1 cellular context compared by ENCODE assay signal in the genomic region with DNA sequence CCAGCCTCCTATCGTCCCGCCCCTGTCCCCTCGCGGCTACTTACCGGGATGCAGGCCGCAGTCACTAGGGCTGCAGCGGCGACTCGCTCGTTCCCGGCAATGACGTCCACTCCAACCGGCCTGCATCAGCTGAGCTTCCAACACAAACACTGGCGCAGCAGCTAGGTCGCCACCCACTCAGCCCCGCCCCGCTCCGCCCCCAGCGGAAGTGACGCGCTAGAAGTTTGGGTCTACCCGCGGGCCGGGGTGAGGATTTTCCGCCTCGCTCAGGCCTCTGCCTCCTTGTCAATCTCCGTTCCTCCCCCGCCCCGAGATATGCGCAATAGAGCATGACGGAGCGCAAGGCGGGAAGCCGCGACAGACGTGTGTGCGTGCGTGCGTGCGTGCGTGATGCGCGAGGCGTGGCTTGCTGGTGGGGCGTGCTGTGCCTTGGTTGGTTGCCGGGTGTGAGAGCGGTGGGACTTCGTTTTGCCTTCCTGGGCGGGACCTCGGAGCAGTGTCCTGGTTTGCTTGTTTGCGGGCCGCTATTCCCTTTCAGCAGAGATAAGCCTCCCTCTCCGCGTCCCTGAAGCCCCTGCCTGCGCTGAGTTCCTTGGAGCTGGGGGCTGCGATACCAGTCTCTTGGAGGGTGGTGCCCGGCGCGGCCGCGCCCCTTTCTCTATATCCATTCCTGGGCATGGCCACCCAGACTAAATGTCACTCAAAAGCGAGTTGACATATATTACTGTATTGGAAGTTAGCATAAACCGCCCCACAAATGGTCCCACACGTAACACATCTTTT.
TF ChIP-seq lines count a peak whose summit lies in the region.

A gene with protein sequence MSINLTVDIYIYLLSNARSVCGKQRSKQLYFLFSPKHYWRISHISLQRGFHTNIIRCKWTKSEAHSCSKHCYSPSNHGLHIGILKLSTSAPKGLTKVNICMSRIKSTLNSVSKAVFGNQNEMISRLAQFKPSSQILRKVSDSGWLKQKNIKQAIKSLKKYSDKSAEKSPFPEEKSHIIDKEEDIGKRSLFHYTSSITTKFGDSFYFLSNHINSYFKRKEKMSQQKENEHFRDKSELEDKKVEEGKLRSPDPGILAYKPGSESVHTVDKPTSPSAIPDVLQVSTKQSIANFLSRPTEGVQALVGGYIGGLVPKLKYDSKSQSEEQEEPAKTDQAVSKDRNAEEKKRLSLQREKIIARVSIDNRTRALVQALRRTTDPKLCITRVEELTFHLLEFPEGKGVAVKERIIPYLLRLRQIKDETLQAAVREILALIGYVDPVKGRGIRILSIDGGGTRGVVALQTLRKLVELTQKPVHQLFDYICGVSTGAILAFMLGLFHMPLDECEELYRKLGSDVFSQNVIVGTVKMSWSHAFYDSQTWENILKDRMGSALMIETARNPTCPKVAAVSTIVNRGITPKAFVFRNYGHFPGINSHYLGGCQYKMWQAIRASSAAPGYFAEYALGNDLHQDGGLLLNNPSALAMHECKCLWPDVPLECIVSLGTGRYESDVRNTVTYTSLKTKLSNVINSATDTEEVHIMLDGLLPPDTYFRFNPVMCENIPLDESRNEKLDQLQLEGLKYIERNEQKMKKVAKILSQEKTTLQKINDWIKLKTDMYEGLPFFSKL (minus strand): TSS at position 151 of the 783 bp plus-strand sequence. CDS start 10,644 bp downstream, outside the sequence.

TF ChIP-seq in H1, 55 proteins besides CTCF, POLR2A, EP300 and RAD21:
- TF ChIP-seq SIRT6 (IDR thresholded peaks at IDR 0.05; ENCODE audit: low read length) (no peak), MAFK (IDR thresholded peaks at IDR 0.05; ENCODE audit: low read depth, low read length) (peak; percentile 6; the same call in 1 of the 2 replicates), SUZ12 (IDR thresholded peaks at IDR 0.05; ENCODE audit: low read length) (no peak), BCL11A (IDR thresholded peaks at IDR 0.05; ENCODE audit: low read depth in 2 of 2, low read length in 2 of 2) (no peak), TAF1 (IDR thresholded peaks at IDR 0.05; ENCODE audit: low read depth, low read length) (peak; percentile 74; the same call in 1 of the 2 replicates), SRF (IDR thresholded peaks at IDR 0.05; ENCODE audit: low read depth, low read length) (0 out of 2 replicates have a peak, but pooled peaks have one; percentile 4), BRCA1 (IDR thresholded peaks at IDR 0.05; ENCODE audit: low read depth, low read length) (no peak), RXRA (IDR thresholded peaks at IDR 0.05; ENCODE audit: insufficient read depth, low read depth, low read length) (no peak), BACH1 (IDR thresholded peaks at IDR 0.05; ENCODE audit: low read length) (peak; percentile 52; the same call in 1 of the 2 replicates), CREB1 (IDR thresholded peaks at IDR 0.05) (peak; percentile 92), POLR2AphosphoS5 (IDR thresholded peaks at IDR 0.05; ENCODE audit: low read depth, low read length) (peak; percentile 94), TBP (IDR thresholded peaks at IDR 0.05; ENCODE audit: low read depth, low read length) (peak; percentile 65), NANOG (IDR thresholded peaks at IDR 0.05; ENCODE audit: insufficient read depth, low read depth, low read length, poor library complexity, severe bottlenecking) (no peak), SP1 (IDR thresholded peaks at IDR 0.05; ENCODE audit: low read depth, low read length) (no peak), TAF7 (optimal IDR thresholded peaks at IDR 0.05; ENCODE audit: borderline replicate concordance, low read depth, low read length) (peak; percentile 81), SIN3A (conservative IDR thresholded peaks at IDR 0.05 in 1 of 2, IDR thresholded peaks at IDR 0.05 in 1 of 2; ENCODE audit: low read depth in 1 of 2, low read length in 2 of 2) (peak; percentile 86 to 91; a peak in 2 of 4 replicates), EGR1 (IDR thresholded peaks at IDR 0.05; ENCODE audit: borderline replicate concordance, low read depth, low read length) (no peak), SP4 (IDR thresholded peaks at IDR 0.05; ENCODE audit: low read length) (peak; percentile 75), HDAC2 (IDR thresholded peaks at IDR 0.05; ENCODE audit: borderline replicate concordance in 1 of 2, low read depth in 2 of 2, low read length in 2 of 2) (peak in 1 of 2 experiments; percentile 79; a peak in 2 of 4 replicates), CEBPB (IDR thresholded peaks at IDR 0.05; ENCODE audit: low read depth, low read length) (peak; percentile 73), NRF1 (IDR thresholded peaks at IDR 0.05; ENCODE audit: low read depth, low read length) (0 out of 2 replicates have a peak, but pooled peaks have one; percentile 28), CBX8 (IDR thresholded peaks at IDR 0.05; ENCODE audit: borderline replicate concordance, low read depth, low read length) (no peak), SAP30 (IDR thresholded peaks at IDR 0.05; ENCODE audit: insufficient read depth, insufficient replicate concordance, low read length) (peak; percentile 86), RBBP5 (IDR thresholded peaks at IDR 0.05; ENCODE audit: borderline replicate concordance, low read depth, low read length) (0 out of 2 replicates have a peak, but pooled peaks have one; percentile 63), ASH2L (IDR thresholded peaks at IDR 0.05; ENCODE audit: low read length) (peak; percentile 70), TEAD4 (IDR thresholded peaks at IDR 0.05; ENCODE audit: low read depth, low read length) (peak; percentile 55), KDM4A (IDR thresholded peaks at IDR 0.05; ENCODE audit: low read depth, low read length, severe bottlenecking) (peak; percentile 70)
- TF ChIP-seq, protein P1, sequence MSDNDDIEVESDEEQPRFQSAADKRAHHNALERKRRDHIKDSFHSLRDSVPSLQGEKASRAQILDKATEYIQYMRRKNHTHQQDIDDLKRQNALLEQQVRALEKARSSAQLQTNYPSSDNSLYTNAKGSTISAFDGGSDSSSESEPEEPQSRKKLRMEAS (IDR thresholded peaks at IDR 0.05) = peak; percentile 97
- TF ChIP-seq, protein P2, sequence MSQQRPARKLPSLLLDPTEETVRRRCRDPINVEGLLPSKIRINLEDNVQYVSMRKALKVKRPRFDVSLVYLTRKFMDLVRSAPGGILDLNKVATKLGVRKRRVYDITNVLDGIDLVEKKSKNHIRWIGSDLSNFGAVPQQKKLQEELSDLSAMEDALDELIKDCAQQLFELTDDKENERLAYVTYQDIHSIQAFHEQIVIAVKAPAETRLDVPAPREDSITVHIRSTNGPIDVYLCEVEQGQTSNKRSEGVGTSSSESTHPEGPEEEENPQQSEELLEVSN (IDR thresholded peaks at IDR 0.05) = peak; percentile 97
